In genomic region chr12:124327362-124328043, GRCh38 we compare ENCODE assay signal across 19 cellular contexts. TPM values are rescaled to one million over a fixed set of nuclear protein-coding genes. Genes with fewer than 3 reads are reported as not detected.
DNase-seq lines count a peak whose midpoint lies in the region; ATAC-seq and TF ChIP-seq lines count a peak whose summit lies in the region.
"Had no signal": no experiment of that assay in that cellular context is flagged by ENCODE, and none has a peak within 500 bp of the region (broad histone marks: within the 10 kb centered on the region; RNA-seq: fewer than 3 reads in every experiment).

No MANE protein-coding gene starts in this region.

- DNase-seq in CD8-positive, alpha-beta T cell: no peak
- DNase-seq in left cardiac atrium: no peak
- DNase-seq in sciatic nerve (ENCODE audit: low spot score): no peak
- no peak for DNase-seq in NCI-H510A treated with DMSO at 0.1 percent for 48 hours (lab: John Stamatoyannopoulos, UW)
- DNase-seq in head of caudate nucleus: no peak
- DNase-seq: activated CD8-positive, alpha-beta memory T cell treated with anti-CD3 and anti-CD28 coated beads for 24 hours; activated effector memory CD4-positive, alpha-beta T cell treated with anti-CD3 and anti-CD28 coated beads, Interleukin-2, amount 50 U/mL, for 16 hours; CD8-positive, alpha-beta memory T cell; effector memory CD4-positive, alpha-beta T cell; GM23248; Kasumi-1; NCI-H146; NCI-H748 treated with DMSO at 0.1 percent for 48 hours; stimulated activated CD4-positive, alpha-beta T cell treated with anti-CD3 and anti-CD28 coated beads, Interleukin-4, amount 100 ng/mL, for 4 hours had no signal

- H3K27ac ChIP-seq in CD8-positive, alpha-beta T cell (ENCODE audit: low read depth, low read length): no peak overlapping the region
- H3K27ac ChIP-seq in angular gyrus (ENCODE audit: low read depth, low read length): peak overlapping the region; percentile 68
- H3K27ac ChIP-seq: GM23248 had no signal

- H3K4me3 Mint-ChIP-seq in CD8-positive, alpha-beta T cell: no peak overlapping the region
- H3K4me3 Mint-ChIP-seq: CD8-positive, alpha-beta memory T cell; neural crest cell had no signal

- no peak for TF ChIP-seq CTCF in CD8-positive, alpha-beta T cell (IDR thresholded peaks at IDR 0.05)

- H3K36me3 Mint-ChIP-seq in CD8-positive, alpha-beta T cell: peaks cover 62% of the 10 kb centered on the region

- peaks cover 27% of the 10 kb centered on the region for H3K36me3 ChIP-seq in CD8-positive, alpha-beta T cell (ENCODE audit: insufficient read depth, low read length)

- H3K9me3 Mint-ChIP-seq in CD8-positive, alpha-beta T cell: peaks cover 9% of the 10 kb centered on the region

- H3K9me3 ChIP-seq in CD8-positive, alpha-beta T cell (ENCODE audit: low read length): peaks cover 7% of the 10 kb centered on the region

- H3K27me3 Mint-ChIP-seq in CD8-positive, alpha-beta T cell (ENCODE audit: low read depth): no peaks in the 10 kb centered on the region
- H3K27me3 Mint-ChIP-seq: CD8-positive, alpha-beta memory T cell had no signal

- H3K4me3 ChIP-seq in CD8-positive, alpha-beta T cell (ENCODE audit: low read depth, low read length): no peak overlapping the region
- H3K4me3 ChIP-seq: GM23248 had no signal

- H3K4me1 ChIP-seq in CD8-positive, alpha-beta T cell (ENCODE audit: insufficient read depth, low read length): no peaks in the 10 kb centered on the region

- POLR2A ChIA-PET in CD8-positive, alpha-beta T cell (lab: Charles Lee): no interaction called here

- no peaks in the 10 kb centered on the region for H3K27me3 ChIP-seq in CD8-positive, alpha-beta T cell (ENCODE audit: insufficient read depth, low read length)

- ATAC-seq in CD8-positive, alpha-beta T cell: no peak
- ATAC-seq in left cardiac atrium: peak; percentile 21 to 71
- ATAC-seq in sciatic nerve: peak; percentile 9
- no peak for ATAC-seq in GM18873 (IDR thresholded peaks at IDR 0.05; ENCODE audit: low FRiP score, unreplicated experiment)
- ATAC-seq in HG03139 (IDR thresholded peaks at IDR 0.05; ENCODE audit: unreplicated experiment): no peak
- ATAC-seq: Panc1 had no signal

- intact Hi-C loops in CD8-positive, alpha-beta T cell (cut with DNase I, micrococcal nuclease): no loop called here
- intact Hi-C loops in left cardiac atrium (cut with DNase I): no loop called here
- intact Hi-C loops in sciatic nerve (cut with DNase I): loop anchor here (5.0 kb wide), 1 partner anchor 440 kb away; no protein-coding TSS in a partner anchor
- intact Hi-C loops in head of caudate nucleus (cut with DNase I): no loop called here

- peak overlapping the region; percentile 55 for H3K27ac Mint-ChIP-seq in CD8-positive, alpha-beta T cell

- no peaks in the 10 kb centered on the region for H3K4me1 Mint-ChIP-seq in CD8-positive, alpha-beta T cell (ENCODE audit: low read depth)
- H3K4me1 Mint-ChIP-seq: CD8-positive, alpha-beta memory T cell had no signal

- CTCF ChIA-PET in CD8-positive, alpha-beta T cell (lab: Charles Lee): no interaction called here

RNA-seq across cellular contexts. Expression of gene RFLNA, which starts 32.6 kb away (rescaled TPM):
- total RNA-seq in CD8-positive, alpha-beta T cell: not detected
- total RNA-seq in left cardiac atrium (under 1 TPM; 0.47 to 0.52 TPM), sciatic nerve (28.1 TPM)
- total RNA-seq: CD8-positive, alpha-beta memory T cell had no signal

Comparison
In these comparisons a context has a peak if more than half of its experiments do, and no peak if none do; other contexts are left out.
1. ATAC-seq: peak in left cardiac atrium (2 of 2) and sciatic nerve (single experiment); none in CD8-positive, alpha-beta T cell (single experiment), GM18873 (single experiment) and HG03139 (single experiment).
2. RNA of gene RFLNA, which starts 32.6 kb away (total RNA-seq): 28.1 TPM in sciatic nerve (single experiment); 0.47 to 0.52 TPM in left cardiac atrium and not detected in CD8-positive, alpha-beta T cell; every median in the first group is over 10 times any median in the second.